Comparison of ENCODE assay signal across 19 cellular contexts in the genomic region with DNA sequence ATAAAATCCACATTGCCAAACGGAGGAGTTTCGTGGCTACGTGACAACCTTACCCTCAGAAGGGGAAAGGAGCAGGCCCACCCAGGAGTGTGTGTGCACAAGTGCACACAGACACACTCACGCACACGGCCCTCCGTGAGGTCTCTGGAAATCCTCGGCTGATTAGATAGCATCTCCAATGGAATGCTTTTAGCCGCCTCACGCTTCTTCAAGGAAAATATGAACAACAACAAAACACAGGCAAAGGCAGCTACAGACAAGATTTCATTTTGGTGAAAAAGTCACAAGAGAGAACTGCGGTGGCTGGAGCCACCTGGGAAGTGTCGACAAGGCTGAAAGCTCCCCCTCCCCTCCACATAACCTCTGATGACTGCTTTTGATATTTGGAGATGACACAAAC.
DNase-seq lines count a peak whose midpoint lies in the region; ATAC-seq and TF ChIP-seq lines count a peak whose summit lies in the region.
"Had no signal": no experiment of that assay in that cellular context is flagged by ENCODE, and none has a peak within 500 bp of the region (broad histone marks: within the 10 kb centered on the region; RNA-seq: fewer than 3 reads in every experiment).

No MANE protein-coding gene starts in this region.

- H3F3A ChIP-seq in SK-N-SH (replicated peaks; ENCODE audit: insufficient read depth) = no peaks in the 10 kb centered on the region

- no peaks in the 10 kb centered on the region for H3K79me2 ChIP-seq in SK-N-SH (ENCODE audit: insufficient read depth)

- H3K27ac ChIP-seq in SK-N-SH (ENCODE audit: low read depth in 2 of 2, low read length in 1 of 2) (no peak overlapping the region), mesodermal cell (ENCODE audit: low read depth, low read length, severe bottlenecking) (peak overlapping the region; percentile 71)
- H3K27ac ChIP-seq: 22Rv1; A549; BLaER1 treated with 17β-estradiol and CSF1 and Interleukin-3, amounts not matched to agents 10 nM and 100 nM; C4-2B had no signal

- no peak for TF ChIP-seq RAD21 in SK-N-SH (IDR thresholded peaks at IDR 0.05; ENCODE audit: low read length)

- H3K4me1 ChIP-seq in SK-N-SH (ENCODE audit: control insufficient read depth in 1 of 2, insufficient read depth in 2 of 2, low read depth in 1 of 2, low read length in 1 of 2) (peaks cover 0 to 6% of the 10 kb centered on the region in 2 experiments; a peak in 1 of 4 replicates), mesodermal cell (ENCODE audit: control insufficient read depth, insufficient read depth, low read length, poor library complexity, severe bottlenecking) (peaks cover 7% of the 10 kb centered on the region)
- H3K4me1 ChIP-seq: A549, Caco-2 had no signal

- H3K9ac ChIP-seq in SK-N-SH = no peak overlapping the region
- H3K9ac ChIP-seq: BLaER1 treated with 17β-estradiol and CSF1 and Interleukin-3, amounts not matched to agents 10 nM and 100 nM had no signal

- H3K36me3 ChIP-seq in SK-N-SH (replicated peaks in 1 of 2; ENCODE audit: control insufficient read depth in 1 of 2, insufficient read depth in 2 of 2, low read length in 1 of 2) (no peaks in the 10 kb centered on the region), mesodermal cell (ENCODE audit: control insufficient read depth, insufficient read depth, low read length) (no peaks in the 10 kb centered on the region)
- H3K36me3 ChIP-seq: BLaER1 treated with 17β-estradiol and CSF1 and Interleukin-3, amounts not matched to agents 10 nM and 100 nM had no signal

- TF ChIP-seq CTCF in SK-N-SH (IDR thresholded peaks at IDR 0.05) = no peak

- no peak overlapping the region for H2AFZ ChIP-seq in SK-N-SH (ENCODE audit: low read depth)

- H3K4me2 ChIP-seq in SK-N-SH = no peak overlapping the region
- H3K4me2 ChIP-seq: A549; BLaER1 treated with 17β-estradiol and CSF1 and Interleukin-3, amounts not matched to agents 10 nM and 100 nM had no signal

- no peaks in the 10 kb centered on the region for H4K20me1 ChIP-seq in SK-N-SH (ENCODE audit: insufficient read depth)
- H4K20me1 ChIP-seq: BLaER1 treated with 17β-estradiol and CSF1 and Interleukin-3, amounts not matched to agents 10 nM and 100 nM had no signal

- POLR2A ChIA-PET in SK-N-SH (lab: Yijun Ruan, JAX) = no interaction called here

- H3K4me3 ChIP-seq in SK-N-SH (ENCODE audit: low read depth in 2 of 2, low read length in 1 of 2) (no peak overlapping the region), mesodermal cell (ENCODE audit: extremely low read depth, insufficient read depth, low read length, poor library complexity, severe bottlenecking) (no peak overlapping the region)
- H3K4me3 ChIP-seq: A549; BLaER1 treated with 17β-estradiol and CSF1 and Interleukin-3, amounts not matched to agents 10 nM and 100 nM had no signal

- DNase-seq in SK-N-SH (no peak), cardiac septum (ENCODE audit: low spot score) (peak; percentile 6), left ventricle myocardium superior (no peak), sciatic nerve (ENCODE audit: low spot score) (peak; percentile 9), T-helper 9 cell (no peak), NCI-H1436 (lab: John Stamatoyannopoulos, UW) (no peak)
- DNase-seq: AML-193; Caco-2; Calu3; CD4-positive, alpha-beta T cell; CD8-positive, alpha-beta T cell; DMS79 treated with DMSO at 0.1 percent for 48 hours; GF-D8 had no signal

- intact Hi-C loops in cardiac septum (cut with DNase I) = no loop called here
- intact Hi-C loops in left ventricle myocardium superior (cut with micrococcal nuclease) = no loop called here
- intact Hi-C loops in sciatic nerve (cut with DNase I) = no loop called here

- no peak for TF ChIP-seq EP300 in SK-N-SH (IDR thresholded peaks at IDR 0.05; ENCODE audit: borderline replicate concordance in 1 of 2, low read depth in 1 of 2, low read length in 1 of 2)

- no peaks in the 10 kb centered on the region for H3K27me3 ChIP-seq in SK-N-SH (ENCODE audit: insufficient read depth)
- H3K27me3 ChIP-seq: BLaER1 treated with 17β-estradiol and CSF1 and Interleukin-3, amounts not matched to agents 10 nM and 100 nM had no signal

- ATAC-seq in SK-N-SH treated with all-trans-retinoic acid at 6 μM for 48 hours (no peak), left ventricle myocardium superior (no peak), sciatic nerve (no peak)
- ATAC-seq: A549; CD8-positive, alpha-beta T cell had no signal

- WGBS in SK-N-SH (ENCODE audit: low lambda C conversion rate) = 34% methylated on average over 11 of the region's 11 CpGs
- WGBS in mesodermal cell (ENCODE audit: insufficient coverage in 2 of 2), 2 experiments = 79 to 88% methylated on average over 7 to 11 of the region's 11 CpGs

- H3K9me3 ChIP-seq in SK-N-SH = no peaks in the 10 kb centered on the region
- no peaks in the 10 kb centered on the region for H3K9me3 ChIP-seq in mesodermal cell (ENCODE audit: control insufficient read depth, low read length)
- H3K9me3 ChIP-seq: A549, Caco-2 had no signal

- H3K9me2 ChIP-seq in SK-N-SH = no peaks in the 10 kb centered on the region

- CTCF ChIA-PET in SK-N-SH (lab: Yijun Ruan, JAX) = interaction anchor here (0.8 to 1.1 kb wide), 2 partner anchors 9 to 250 kb away, joined by 3 read pairs; no protein-coding TSS in a partner anchor

TF ChIP-seq in SK-N-SH, 30 proteins besides CTCF, POLR2A, EP300 and RAD21:
- TF ChIP-seq FOXJ3 (CRISPR knock-in tag; IDR thresholded peaks at IDR 0.05) (no peak), ZBTB33 (IDR thresholded peaks at IDR 0.05; ENCODE audit: borderline replicate concordance, low read depth) (no peak), GATA2 (CRISPR knock-in tag; IDR thresholded peaks at IDR 0.05) (0 out of 2 replicates have a peak, but pooled peaks have one; percentile 8), TCF12 (IDR thresholded peaks at IDR 0.05) (no peak)

TF ChIP-seq in SK-N-SH treated with all-trans-retinoic acid at 6 μM for 48 hours, 23 proteins besides CTCF, POLR2A, EP300 and RAD21 (continues in another document):
- TF ChIP-seq ZC3H10 (CRISPR knock-in tag; IDR thresholded peaks at IDR 0.05) (no peak), SNAI2 (CRISPR knock-in tag; IDR thresholded peaks at IDR 0.05) (no peak), GLIS3 (CRISPR knock-in tag; IDR thresholded peaks at IDR 0.05) (no peak), CREB5 (CRISPR knock-in tag; IDR thresholded peaks at IDR 0.05; ENCODE audit: low read depth) (no peak), ZNF8 (CRISPR knock-in tag; IDR thresholded peaks at IDR 0.05) (no peak), ZNF565 (CRISPR knock-in tag; conservative IDR thresholded peaks at IDR 0.05; ENCODE audit: low read depth) (no peak), BACH2 (CRISPR knock-in tag; IDR thresholded peaks at IDR 0.05; ENCODE audit: borderline replicate concordance) (no peak), CSDC2 (CRISPR knock-in tag; IDR thresholded peaks at IDR 0.05) (no peak), ZFP3 (CRISPR knock-in tag; IDR thresholded peaks at IDR 0.05) (no peak), RARB (CRISPR knock-in tag; IDR thresholded peaks at IDR 0.05) (no peak), PPARA (CRISPR knock-in tag; IDR thresholded peaks at IDR 0.05; ENCODE audit: borderline replicate concordance) (no peak), TOX (CRISPR knock-in tag; IDR thresholded peaks at IDR 0.05; ENCODE audit: borderline replicate concordance) (no peak), PATZ1 (CRISPR knock-in tag; IDR thresholded peaks at IDR 0.05; ENCODE audit: borderline replicate concordance) (no peak), OSR1 (CRISPR knock-in tag; IDR thresholded peaks at IDR 0.05) (no peak)
- TF ChIP-seq, protein P1, sequence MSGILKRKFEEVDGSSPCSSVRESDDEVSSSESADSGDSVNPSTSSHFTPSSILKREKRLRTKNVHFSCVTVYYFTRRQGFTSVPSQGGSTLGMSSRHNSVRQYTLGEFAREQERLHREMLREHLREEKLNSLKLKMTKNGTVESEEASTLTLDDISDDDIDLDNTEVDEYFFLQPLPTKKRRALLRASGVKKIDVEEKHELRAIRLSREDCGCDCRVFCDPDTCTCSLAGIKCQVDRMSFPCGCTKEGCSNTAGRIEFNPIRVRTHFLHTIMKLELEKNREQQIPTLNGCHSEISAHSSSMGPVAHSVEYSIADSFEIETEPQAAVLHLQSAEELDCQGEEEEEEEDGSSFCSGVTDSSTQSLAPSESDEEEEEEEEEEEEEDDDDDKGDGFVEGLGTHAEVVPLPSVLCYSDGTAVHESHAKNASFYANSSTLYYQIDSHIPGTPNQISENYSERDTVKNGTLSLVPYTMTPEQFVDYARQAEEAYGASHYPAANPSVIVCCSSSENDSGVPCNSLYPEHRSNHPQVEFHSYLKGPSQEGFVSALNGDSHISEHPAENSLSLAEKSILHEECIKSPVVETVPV (CRISPR knock-in tag; IDR thresholded peaks at IDR 0.05) = no peak

Comparison
In these comparisons a context has a peak if more than half of its experiments do, and no peak if none do; other contexts are left out.
1. DNase-seq: peak in cardiac septum (single experiment) and sciatic nerve (single experiment); none in SK-N-SH (single experiment), left ventricle myocardium superior (single experiment), T-helper 9 cell (single experiment) and NCI-H1436 (single experiment).